ENCODE assay signal across 1 cellular context in genomic region chrX:40097492-40098263, GRCh38.
TF ChIP-seq lines count a peak whose summit lies in the region.

Gene BCOR (minus strand): TSS chrX:40097958. CDS start chrX:40077929, 20,029 bp downstream.

TF ChIP-seq in H1, 55 proteins besides CTCF, POLR2A, EP300 and RAD21:
- no peak for TF ChIP-seq JUN (IDR thresholded peaks at IDR 0.05; ENCODE audit: low read depth, low read length)
- peak; percentile 94 for TF ChIP-seq POLR2AphosphoS5 (IDR thresholded peaks at IDR 0.05; ENCODE audit: low read depth, low read length)
- peak; percentile 91 for TF ChIP-seq TAF1 (IDR thresholded peaks at IDR 0.05; ENCODE audit: low read depth, low read length)
- TF ChIP-seq SP1 (IDR thresholded peaks at IDR 0.05; ENCODE audit: low read depth, low read length) = no peak
- 0 out of 2 replicates have a peak, but pooled peaks have one; percentile 9 for TF ChIP-seq MAX (IDR thresholded peaks at IDR 0.05)
- peak; percentile 79 for TF ChIP-seq TAF7 (optimal IDR thresholded peaks at IDR 0.05; ENCODE audit: borderline replicate concordance, low read depth, low read length)
- TF ChIP-seq POU5F1 (IDR thresholded peaks at IDR 0.05; ENCODE audit: low read depth, low read length) = no peak
- peak; percentile 74; the same call in 1 of the 2 replicates for TF ChIP-seq TBP (IDR thresholded peaks at IDR 0.05; ENCODE audit: low read depth, low read length)
TF ChIP-seq in H1: peak in this region for 5.
